Comparison of ENCODE assay signal across 21 cellular contexts in genomic region chr11:12543596-12544415, GRCh38.
DNase-seq lines count a peak whose midpoint lies in the region; ATAC-seq, FAIRE-seq and TF ChIP-seq lines count a peak whose summit lies in the region.
"Had no signal": no experiment of that assay in that cellular context is flagged by ENCODE, and none has a peak within 500 bp of the region (broad histone marks: within the 10 kb centered on the region; RNA-seq: fewer than 3 reads in every experiment).

No MANE protein-coding gene starts in this region.

- H3K27ac ChIP-seq in lower lobe of right lung, result no peak overlapping the region
- H3K27ac ChIP-seq in pancreas, result no peak overlapping the region
- H3K27ac ChIP-seq: brain microvascular endothelial cell, Peyer's patch, sigmoid colon, suprapubic skin had no signal

- H3K9me3 Mint-ChIP-seq in Calu3 (ENCODE audit: low read depth, unreplicated experiment) (no peaks in the 10 kb centered on the region), WTC11 (no peaks in the 10 kb centered on the region; the same call in 1 of the 2 replicates)
- H3K9me3 Mint-ChIP-seq: activated naive CD4-positive, alpha-beta T cell treated with anti-CD3 and anti-CD28 coated beads, Interleukin-2, amount 50 U/mL, for 24 hours; activated T-cell treated with anti-CD3 and anti-CD28 coated beads, Interleukin-2, amount 50 U/mL, for 24 hours had no signal

- H3K36me3 ChIP-seq in lower lobe of right lung (no peaks in the 10 kb centered on the region), pancreas (no peaks in the 10 kb centered on the region)
- H3K36me3 ChIP-seq: brain microvascular endothelial cell, Peyer's patch, sigmoid colon, suprapubic skin had no signal

- H3K27ac Mint-ChIP-seq in Calu3 (ENCODE audit: unreplicated experiment), result peak overlapping the region; percentile 19
- no peak overlapping the region for H3K27ac Mint-ChIP-seq in WTC11
- H3K27ac Mint-ChIP-seq: activated naive CD4-positive, alpha-beta T cell treated with anti-CD3 and anti-CD28 coated beads, Interleukin-2, amount 50 U/mL, for 24 hours; activated T-cell treated with anti-CD3 and anti-CD28 coated beads, Interleukin-2, amount 50 U/mL, for 24 hours had no signal

- H3K27me3 ChIP-seq in lower lobe of right lung (ENCODE audit: low read depth) (no peaks in the 10 kb centered on the region), pancreas (no peaks in the 10 kb centered on the region)
- H3K27me3 ChIP-seq: brain microvascular endothelial cell, Peyer's patch, sigmoid colon, suprapubic skin had no signal

- H3K27me3 Mint-ChIP-seq in Calu3 (ENCODE audit: unreplicated experiment) (no peaks in the 10 kb centered on the region), WTC11 (ENCODE audit: low read depth) (no peaks in the 10 kb centered on the region)
- H3K27me3 Mint-ChIP-seq: activated naive CD4-positive, alpha-beta T cell treated with anti-CD3 and anti-CD28 coated beads, Interleukin-2, amount 50 U/mL, for 24 hours had no signal

- no peak for TF ChIP-seq CTCF in Calu3 (IDR thresholded peaks at IDR 0.05; ENCODE audit: unreplicated experiment)
- TF ChIP-seq CTCF in WTC11 (IDR thresholded peaks at IDR 0.05), result no peak
- TF ChIP-seq CTCF in lower lobe of right lung (IDR thresholded peaks at IDR 0.05), result no peak
- TF ChIP-seq CTCF in pancreas (IDR thresholded peaks at IDR 0.05), result no peak

- H3K4me1 ChIP-seq in lower lobe of right lung (peaks cover 15% of the 10 kb centered on the region), pancreas (no peaks in the 10 kb centered on the region)
- H3K4me1 ChIP-seq: Peyer's patch had no signal

- H3K9me3 ChIP-seq in lower lobe of right lung (no peaks in the 10 kb centered on the region), pancreas (no peaks in the 10 kb centered on the region)
- H3K9me3 ChIP-seq: Peyer's patch, sigmoid colon, suprapubic skin had no signal

- H3K36me3 Mint-ChIP-seq in Calu3 (ENCODE audit: insufficient read depth, unreplicated experiment), result no peaks in the 10 kb centered on the region
- no peaks in the 10 kb centered on the region for H3K36me3 Mint-ChIP-seq in WTC11
- H3K36me3 Mint-ChIP-seq: activated naive CD4-positive, alpha-beta T cell treated with anti-CD3 and anti-CD28 coated beads, Interleukin-2, amount 50 U/mL, for 24 hours had no signal

- H3K4me1 Mint-ChIP-seq in Calu3 (ENCODE audit: low read depth, unreplicated experiment), result peaks cover 28% of the 10 kb centered on the region
- peaks cover 12% of the 10 kb centered on the region; the same call in 1 of the 2 replicates for H3K4me1 Mint-ChIP-seq in WTC11
- H3K4me1 Mint-ChIP-seq: activated naive CD4-positive, alpha-beta T cell treated with anti-CD3 and anti-CD28 coated beads, Interleukin-2, amount 50 U/mL, for 24 hours had no signal

- no TSS peak for BruUV-seq in Calu3 (replicated peaks; lab: Mats Ljungman, UMichigan)

- FAIRE-seq in pancreas (lab: Jason Lieb, UNC), result no peak
- FAIRE-seq: GM12878 had no signal

- ATAC-seq in WTC11, result peak; percentile 66
- ATAC-seq in lower lobe of right lung, result peak; percentile 60 to 61
- no peak for ATAC-seq in pancreas
- ATAC-seq: GM12878 had no signal

- CTCF ChIA-PET in Calu3 (lab: Charles Lee) (no interaction called here), WTC11 (lab: Charles Lee) (no interaction called here)

- intact Hi-C loops in Calu3 (cut with micrococcal nuclease; ENCODE audit: unreplicated experiment), result no loop called here
- intact Hi-C loops in lower lobe of right lung (cut with DNase I), result no loop called here
- intact Hi-C loops in pancreas (cut with DNase I), result no loop called here
- intact Hi-C loops in posterior vena cava (cut with DNase I), result no loop called here

- peak; percentile 52 for DNase-seq in Calu3
- DNase-seq in HPDE6-E6E7 (ENCODE audit: extremely low spot score), result peak; percentile 38
- DNase-seq in WTC11 (ENCODE audit: low spot score), result no peak
- DNase-seq in lower lobe of right lung, result no peak
- DNase-seq in inferior parietal cortex (ENCODE audit: extremely low spot score), result no peak
- DNase-seq in SW480 (ENCODE audit: low spot score), result no peak
- DNase-seq in pancreas, result no peak
- no peak for DNase-seq in posterior vena cava (ENCODE audit: low spot score)
- DNase-seq: activated CD4-positive, alpha-beta T cell treated with anti-CD3 and anti-CD28 coated beads, Interleukin-2, amount 50 U/mL, for 48 hours; activated T-cell treated with anti-CD3 and anti-CD28 coated beads, Interleukin-2, amount 50 U/mL, for 24 hours; brain microvascular endothelial cell; COR-L47; GDM1; NCI-H526 treated with DMSO at 0.1 percent for 48 hours; Peyer's patch; sigmoid colon; stimulated activated CD4-positive, alpha-beta T cell treated with anti-CD3 and anti-CD28 coated beads, Interleukin-2, amount 100 ng/mL, for 24 hours; SW 1271 had no signal

- 75 to 79% methylated on average over 9 of the region's 9 CpGs for WGBS in pancreas, 2 donors

- H3K4me3 Mint-ChIP-seq in Calu3 (ENCODE audit: low read depth, unreplicated experiment) (peak overlapping the region; percentile 31), WTC11 (no peak overlapping the region)
- H3K4me3 Mint-ChIP-seq: activated naive CD4-positive, alpha-beta T cell treated with anti-CD3 and anti-CD28 coated beads, Interleukin-2, amount 50 U/mL, for 24 hours; activated T-cell treated with anti-CD3 and anti-CD28 coated beads, Interleukin-2, amount 50 U/mL, for 24 hours had no signal

- no peak overlapping the region for H3K4me3 ChIP-seq in lower lobe of right lung
- no peak overlapping the region for H3K4me3 ChIP-seq in pancreas
- H3K4me3 ChIP-seq: GM12878, Peyer's patch, sigmoid colon, suprapubic skin had no signal

- POLR2A ChIA-PET in WTC11 (lab: Charles Lee), result no interaction called here

TF ChIP-seq in WTC11, 78 proteins besides CTCF, POLR2A, EP300 and RAD21:
- TF ChIP-seq GABPB1 (CRISPR knock-in tag; IDR thresholded peaks at IDR 0.05), result no peak
- TF ChIP-seq NR3C1 (CRISPR knock-in tag; conservative IDR thresholded peaks at IDR 0.05; ENCODE audit: low read depth), result no peak
- no peak for TF ChIP-seq EMX1 (CRISPR knock-in tag; IDR thresholded peaks at IDR 0.05)
- no peak for TF ChIP-seq SP1 (CRISPR knock-in tag; conservative IDR thresholded peaks at IDR 0.05)
- TF ChIP-seq ZNF138 (CRISPR knock-in tag; conservative IDR thresholded peaks at IDR 0.05), result no peak
- TF ChIP-seq NR2C2 (CRISPR knock-in tag; IDR thresholded peaks at IDR 0.05), result no peak
- TF ChIP-seq ZNF263 (CRISPR knock-in tag; IDR thresholded peaks at IDR 0.05; ENCODE audit: low read depth), result no peak
- no peak for TF ChIP-seq CREB1 (CRISPR knock-in tag; IDR thresholded peaks at IDR 0.05)
- no peak for TF ChIP-seq ERG (CRISPR knock-in tag; IDR thresholded peaks at IDR 0.05)
- TF ChIP-seq GRHL2 (CRISPR knock-in tag; IDR thresholded peaks at IDR 0.05; ENCODE audit: insufficient replicate concordance, severe bottlenecking), result no peak
- no peak for TF ChIP-seq E2F1 (CRISPR knock-in tag; IDR thresholded peaks at IDR 0.05)
- TF ChIP-seq, protein P1, sequence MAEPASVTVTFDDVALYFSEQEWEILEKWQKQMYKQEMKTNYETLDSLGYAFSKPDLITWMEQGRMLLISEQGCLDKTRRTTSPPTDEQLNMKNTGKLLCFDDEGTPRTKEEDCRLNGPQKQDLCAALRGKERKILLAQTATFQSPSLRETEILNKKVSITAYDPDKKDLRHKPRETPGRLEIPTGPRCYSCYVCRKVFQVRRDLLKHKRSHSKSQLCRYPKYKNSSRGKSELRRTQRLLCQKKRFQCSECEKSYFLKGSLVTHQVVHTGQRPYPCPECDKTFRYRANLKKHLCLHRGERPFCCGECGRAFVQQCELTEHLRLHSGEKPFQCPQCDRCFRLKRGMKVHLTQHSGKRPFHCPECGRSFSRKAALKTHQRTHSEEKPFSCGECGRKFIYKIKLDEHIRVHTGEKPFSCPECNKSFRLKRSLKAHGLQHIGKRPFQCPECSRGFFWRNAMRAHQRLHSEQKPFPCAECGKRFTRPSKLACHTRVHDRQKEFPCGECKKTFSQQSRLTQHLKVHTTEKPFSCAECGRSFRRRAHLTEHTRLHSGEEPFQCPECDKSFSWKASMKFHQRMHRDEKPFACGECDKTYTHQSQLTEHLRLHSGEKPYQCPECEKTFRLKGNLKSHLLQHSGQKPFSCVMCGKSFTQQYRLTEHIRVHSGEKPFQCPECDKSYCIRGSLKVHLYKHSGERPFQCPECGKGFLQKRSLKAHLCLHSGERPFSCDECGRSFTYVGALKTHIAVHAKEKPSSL (CRISPR knock-in tag; conservative IDR thresholded peaks at IDR 0.05), result no peak
- TF ChIP-seq ZBTB21 (CRISPR knock-in tag; IDR thresholded peaks at IDR 0.05; ENCODE audit: borderline replicate concordance), result no peak

Comparison
In these comparisons a context has a peak if more than half of its experiments do, and no peak if none do; other contexts are left out.
1. DNase-seq: peak in Calu3 (single experiment) and HPDE6-E6E7 (single experiment); none in WTC11 (single experiment), lower lobe of right lung (single experiment), inferior parietal cortex (single experiment), SW480 (single experiment), pancreas (0 of 6) and posterior vena cava (single experiment).
2. ATAC-seq: peak in WTC11 (single experiment) and lower lobe of right lung (2 of 2); none in pancreas (0 of 4).